Comparison of ENCODE assay signal across 8 cellular contexts in the genomic region with DNA sequence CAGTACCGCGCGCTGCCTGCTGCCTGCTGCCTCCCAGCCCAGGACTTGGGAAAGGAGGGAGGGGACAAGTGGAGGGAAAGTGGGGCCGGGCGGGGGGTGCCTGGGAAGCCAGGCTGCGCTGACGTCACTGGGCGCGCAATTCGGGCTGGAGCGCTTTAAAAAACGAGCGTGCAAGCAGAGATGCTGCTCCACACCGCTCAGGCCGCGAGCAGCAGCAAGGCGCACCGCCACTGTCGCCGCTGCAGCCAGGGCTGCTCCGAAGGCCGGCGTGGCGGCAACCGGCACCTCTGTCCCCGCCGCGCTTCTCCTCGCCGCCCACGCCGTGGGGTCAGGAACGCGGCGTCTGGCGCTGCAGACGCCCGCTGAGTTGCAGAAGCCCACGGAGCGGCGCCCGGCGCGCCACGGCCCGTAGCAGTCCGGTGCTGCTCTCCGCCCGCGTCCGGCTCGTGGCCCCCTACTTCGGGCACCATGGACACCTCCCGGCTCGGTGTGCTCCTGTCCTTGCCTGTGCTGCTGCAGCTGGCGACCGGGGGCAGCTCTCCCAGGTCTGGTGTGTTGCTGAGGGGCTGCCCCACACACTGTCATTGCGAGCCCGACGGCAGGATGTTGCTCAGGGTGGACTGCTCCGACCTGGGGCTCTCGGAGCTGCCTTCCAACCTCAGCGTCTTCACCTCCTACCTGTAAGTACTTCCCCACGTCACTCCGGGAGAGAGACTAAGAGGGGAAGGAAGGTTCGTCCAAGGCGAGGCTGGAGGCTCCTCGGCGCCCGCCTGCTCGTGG. TPM values are rescaled to one million over a fixed set of nuclear protein-coding genes. Genes with fewer than 3 reads are reported as not detected.
A peak's percentile ranks its signal among the peaks of the same experiment; 100 is the strongest.
DNase-seq lines count a peak whose midpoint lies in the region; ATAC-seq, FAIRE-seq and TF ChIP-seq lines count a peak whose summit lies in the region.

A gene with protein sequence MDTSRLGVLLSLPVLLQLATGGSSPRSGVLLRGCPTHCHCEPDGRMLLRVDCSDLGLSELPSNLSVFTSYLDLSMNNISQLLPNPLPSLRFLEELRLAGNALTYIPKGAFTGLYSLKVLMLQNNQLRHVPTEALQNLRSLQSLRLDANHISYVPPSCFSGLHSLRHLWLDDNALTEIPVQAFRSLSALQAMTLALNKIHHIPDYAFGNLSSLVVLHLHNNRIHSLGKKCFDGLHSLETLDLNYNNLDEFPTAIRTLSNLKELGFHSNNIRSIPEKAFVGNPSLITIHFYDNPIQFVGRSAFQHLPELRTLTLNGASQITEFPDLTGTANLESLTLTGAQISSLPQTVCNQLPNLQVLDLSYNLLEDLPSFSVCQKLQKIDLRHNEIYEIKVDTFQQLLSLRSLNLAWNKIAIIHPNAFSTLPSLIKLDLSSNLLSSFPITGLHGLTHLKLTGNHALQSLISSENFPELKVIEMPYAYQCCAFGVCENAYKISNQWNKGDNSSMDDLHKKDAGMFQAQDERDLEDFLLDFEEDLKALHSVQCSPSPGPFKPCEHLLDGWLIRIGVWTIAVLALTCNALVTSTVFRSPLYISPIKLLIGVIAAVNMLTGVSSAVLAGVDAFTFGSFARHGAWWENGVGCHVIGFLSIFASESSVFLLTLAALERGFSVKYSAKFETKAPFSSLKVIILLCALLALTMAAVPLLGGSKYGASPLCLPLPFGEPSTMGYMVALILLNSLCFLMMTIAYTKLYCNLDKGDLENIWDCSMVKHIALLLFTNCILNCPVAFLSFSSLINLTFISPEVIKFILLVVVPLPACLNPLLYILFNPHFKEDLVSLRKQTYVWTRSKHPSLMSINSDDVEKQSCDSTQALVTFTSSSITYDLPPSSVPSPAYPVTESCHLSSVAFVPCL (plus strand): TSS at position 186 of the 780 bp plus-strand sequence. CDS start 283 bp downstream, at position 469.

- peak within 1 kb of the TSS; percentile 89 for H3K9ac ChIP-seq in HepG2 (ENCODE audit: insufficient read depth, low read depth, low read length)
- no peak within 1 kb of the TSS for H3K9ac ChIP-seq in stomach smooth muscle (ENCODE audit: low read length in 2 of 2)

- POLR2A ChIA-PET in CD8-positive, alpha-beta T cell (lab: Charles Lee), result no interaction called here
- POLR2A ChIA-PET in HEK293 (lab: Yijun Ruan, JAX), result interaction anchor here (0.5 to 1.9 kb wide), 4 partner anchors 13 to 219 kb away, joined by 3 to 4 read pairs (median 3); no protein-coding TSS in a partner anchor
- POLR2A ChIA-PET in HepG2 (lab: Yijun Ruan, JAX), result interaction anchor here (0.7 to 2.7 kb wide), 21 partner anchors 9 to 315 kb away, joined by 3 to 19 read pairs (median 6); a partner anchor contains a TSS
- POLR2A ChIA-PET in RWPE1 (lab: Yijun Ruan, JAX; ENCODE audit: low non-redundant PET), result interaction anchor here (0.5 kb wide), 1 partner anchor 50 kb away, joined by 3 read pairs; no protein-coding TSS in a partner anchor

- peaks cover 10% of the 10 kb centered on the region for H4K20me1 ChIP-seq in HepG2 (ENCODE audit: insufficient read depth, low read length)

- peaks cover 61% of the 10 kb centered on the region for H3K27me3 Mint-ChIP-seq in CD8-positive, alpha-beta T cell (ENCODE audit: low read depth)
- H3K27me3 Mint-ChIP-seq in dendritic cell treated with granulocyte-macrophage colony-stimulating factor and Interleukin-4, amounts not matched to agents 40 ng/mL and 50 ng/mL, for 4 days, result peaks cover 46% of the 10 kb centered on the region

- DNase-seq in CD8-positive, alpha-beta T cell, result no peak
- DNase-seq in RWPE2 (ENCODE audit: low spot score), result peak; percentile 41
- DNase-seq in HepG2 (ENCODE audit: low spot score), result peak; percentile 85
- DNase-seq in cerebellar nuclear complex (lab: John Stamatoyannopoulos, UW), result no peak
- no peak for DNase-seq in RWPE1 (ENCODE audit: low spot score)

- intact Hi-C loops in CD8-positive, alpha-beta T cell (cut with DNase I, micrococcal nuclease), result no loop called here
- intact Hi-C loops in dendritic cell treated with granulocyte-macrophage colony-stimulating factor and Interleukin-4, amounts not matched to agents 40 ng/mL and 50 ng/mL, for 4 days (cut with micrococcal nuclease), result no loop called here
- intact Hi-C loops in HepG2 (cut with micrococcal nuclease; ENCODE audit: unreplicated experiment), result loop anchor here (1.0 to 10.0 kb wide), 6 partner anchors 37 to 307 kb away; a partner anchor contains a TSS

- no peaks in the 10 kb centered on the region for H3K9me3 ChIP-seq in CD8-positive, alpha-beta T cell (ENCODE audit: low read length)
- H3K9me3 ChIP-seq in HEK293 (ENCODE audit: control insufficient read depth, insufficient read depth, low read depth, low read length), result no peaks in the 10 kb centered on the region
- peaks cover 4% of the 10 kb centered on the region for H3K9me3 ChIP-seq in RWPE2 (ENCODE audit: severe bottlenecking)
- peaks cover 28% of the 10 kb centered on the region for H3K9me3 ChIP-seq in HepG2 (ENCODE audit: low read length)
- H3K9me3 ChIP-seq in stomach smooth muscle (ENCODE audit: control insufficient read depth in 2 of 2, low read length in 2 of 2), result peaks cover 0 to 5% of the 10 kb centered on the region in 2 donors

- no peak within 1 kb of the TSS for H3K27ac Mint-ChIP-seq in CD8-positive, alpha-beta T cell
- H3K27ac Mint-ChIP-seq in dendritic cell treated with granulocyte-macrophage colony-stimulating factor and Interleukin-4, amounts not matched to agents 40 ng/mL and 50 ng/mL, for 4 days, result no peak within 1 kb of the TSS

- BruUV-seq in HepG2 (replicated peaks; lab: Mats Ljungman, UMichigan), result no TSS peak

- no peak for TF ChIP-seq EP300 in HepG2 (IDR thresholded peaks at IDR 0.05; ENCODE audit: low read depth in 2 of 2, low read length in 2 of 2)
- no peak for TF ChIP-seq EP300 in HepG2 (CRISPR knock-in tag; IDR thresholded peaks at IDR 0.05; ENCODE audit: borderline replicate concordance)

- peak within 1 kb of the TSS; percentile 49 for H3K4me3 ChIP-seq in CD8-positive, alpha-beta T cell (ENCODE audit: low read depth, low read length)
- peak within 1 kb of the TSS; percentile 75 for H3K4me3 ChIP-seq in HEK293 (ENCODE audit: low read depth, low read length)
- H3K4me3 ChIP-seq in RWPE2 (ENCODE audit: severe bottlenecking), result no peak within 1 kb of the TSS
- peak within 1 kb of the TSS; percentile 90 to 97 (median 91) for H3K4me3 ChIP-seq in HepG2 (replicated peaks in 1 of 3; ENCODE audit: insufficient read depth in 1 of 3, low read depth in 2 of 3, low read length in 3 of 3)
- peak within 1 kb of the TSS; percentile 44 to 57 for H3K4me3 ChIP-seq in stomach smooth muscle (ENCODE audit: low read length in 2 of 2)

- H3K4me1 Mint-ChIP-seq in CD8-positive, alpha-beta T cell (ENCODE audit: low read depth), result peaks cover 19% of the 10 kb centered on the region
- H3K4me1 Mint-ChIP-seq in dendritic cell treated with granulocyte-macrophage colony-stimulating factor and Interleukin-4, amounts not matched to agents 40 ng/mL and 50 ng/mL, for 4 days (ENCODE audit: low read depth), result peaks cover 17% of the 10 kb centered on the region

- peak within 1 kb of the TSS; percentile 81 for H3K4me3 Mint-ChIP-seq in CD8-positive, alpha-beta T cell
- peak within 1 kb of the TSS; percentile 39 for H3K4me3 Mint-ChIP-seq in dendritic cell treated with granulocyte-macrophage colony-stimulating factor and Interleukin-4, amounts not matched to agents 40 ng/mL and 50 ng/mL, for 4 days

- peak within 1 kb of the TSS; percentile 91 for H3K4me2 ChIP-seq in HepG2 (ENCODE audit: low read depth, low read length)

- peak; percentile 21 for TF ChIP-seq RAD21 in HepG2 (CRISPR knock-in tag; IDR thresholded peaks at IDR 0.05)

- ATAC-seq in CD8-positive, alpha-beta T cell, result no peak
- peak; percentile 71 for ATAC-seq in RWPE2 (ENCODE audit: low read depth)
- ATAC-seq in HepG2, result peak; percentile 72

- no peak for FAIRE-seq in HepG2 (lab: Jason Lieb, UNC)

- WGBS in HepG2 (ENCODE audit: low lambda C conversion rate), result 3% methylated on average over 10 of the region's 71 CpGs

- peak; percentile 91 to 92 for TF ChIP-seq POLR2A in HepG2 (IDR thresholded peaks at IDR 0.05; ENCODE audit: insufficient read depth in 1 of 2, low read depth in 2 of 2, low read length in 2 of 2)

- H3K4me1 ChIP-seq in CD8-positive, alpha-beta T cell (ENCODE audit: insufficient read depth, low read length), result peaks cover 12% of the 10 kb centered on the region
- H3K4me1 ChIP-seq in HEK293 (ENCODE audit: control insufficient read depth, insufficient read depth, low read length) (peaks cover 9% of the 10 kb centered on the region; the same call in 1 of the 2 replicates), RWPE2 (ENCODE audit: insufficient read depth, poor library complexity, severe bottlenecking) (no peaks in the 10 kb centered on the region), HepG2 (ENCODE audit: insufficient read depth, low read length) (peaks cover 48% of the 10 kb centered on the region), stomach smooth muscle (ENCODE audit: control insufficient read depth, insufficient read depth, low read length) (peaks cover 7% of the 10 kb centered on the region)

- peaks cover 53% of the 10 kb centered on the region for H3K79me2 ChIP-seq in HepG2 (ENCODE audit: insufficient read depth, low read length)

- peaks cover 17% of the 10 kb centered on the region for H3K9me3 Mint-ChIP-seq in CD8-positive, alpha-beta T cell
- H3K9me3 Mint-ChIP-seq in dendritic cell treated with granulocyte-macrophage colony-stimulating factor and Interleukin-4, amounts not matched to agents 40 ng/mL and 50 ng/mL, for 4 days, result peaks cover 30% of the 10 kb centered on the region

- peaks cover 12% of the 10 kb centered on the region for H3K27me3 ChIP-seq in CD8-positive, alpha-beta T cell (ENCODE audit: insufficient read depth, low read length)
- H3K27me3 ChIP-seq in RWPE2 (ENCODE audit: insufficient read depth, poor library complexity, severe bottlenecking) (peaks cover 77% of the 10 kb centered on the region), HepG2 (ENCODE audit: control insufficient read depth in 1 of 2, insufficient read depth in 2 of 2, low read length in 2 of 2) (no peaks in the 10 kb centered on the region; a peak in 2 of 5 replicates), stomach smooth muscle (ENCODE audit: control insufficient read depth in 1 of 2, insufficient read depth in 2 of 2, low read length in 2 of 2) (peaks cover 19 to 24% of the 10 kb centered on the region in 2 donors)

- no peak for TF ChIP-seq CTCF in CD8-positive, alpha-beta T cell (IDR thresholded peaks at IDR 0.05)
- TF ChIP-seq CTCF in HEK293 (tag by site-specific recombination; IDR thresholded peaks at IDR 0.05) (peak; percentile 13; the same call in 1 of the 2 replicates), RWPE2 (IDR thresholded peaks at IDR 0.05; ENCODE audit: poor library complexity, severe bottlenecking) (no peak), HepG2 (CRISPR knock-in tag; IDR thresholded peaks at IDR 0.05) (no peak), RWPE1 (conservative IDR thresholded peaks at IDR 0.05; ENCODE audit: low read depth) (no peak)

- H2AFZ ChIP-seq in HepG2 (ENCODE audit: low read length), result no peak within 1 kb of the TSS

- H3K36me3 ChIP-seq in CD8-positive, alpha-beta T cell (ENCODE audit: insufficient read depth, low read length), result no peaks in the 10 kb centered on the region
- no peaks in the 10 kb centered on the region for H3K36me3 ChIP-seq in HEK293 (ENCODE audit: control insufficient read depth in 2 of 2, insufficient read depth in 1 of 2, low read length in 2 of 2)
- H3K36me3 ChIP-seq in RWPE2 (ENCODE audit: low read depth), result no peaks in the 10 kb centered on the region
- H3K36me3 ChIP-seq in HepG2 (replicated peaks in 1 of 2; ENCODE audit: control insufficient read depth in 1 of 2, insufficient read depth in 2 of 2, low read length in 2 of 2), result no peaks in the 10 kb centered on the region
- no peaks in the 10 kb centered on the region for H3K36me3 ChIP-seq in stomach smooth muscle (ENCODE audit: control insufficient read depth in 2 of 2, insufficient read depth in 2 of 2, low read length in 2 of 2)

- no peak within 1 kb of the TSS for H3K27ac ChIP-seq in CD8-positive, alpha-beta T cell (ENCODE audit: low read depth, low read length)
- peak within 1 kb of the TSS; percentile 88 for H3K27ac ChIP-seq in HEK293 (ENCODE audit: extremely low read depth, low read depth, low read length)
- no peak within 1 kb of the TSS for H3K27ac ChIP-seq in RWPE2 (ENCODE audit: poor library complexity, severe bottlenecking)
- H3K27ac ChIP-seq in HepG2 (ENCODE audit: extremely low read length, insufficient read depth, low read length), result peak within 1 kb of the TSS; percentile 82
- H3K27ac ChIP-seq in stomach smooth muscle (ENCODE audit: low read length), result no peak within 1 kb of the TSS
- H3K27ac ChIP-seq in RWPE1, result no peak within 1 kb of the TSS

- CTCF ChIA-PET in CD8-positive, alpha-beta T cell (lab: Charles Lee), result no interaction called here
- CTCF ChIA-PET in HEK293 (lab: Yijun Ruan, JAX) (interaction anchor here (0.6 to 1.1 kb wide), 4 partner anchors 13 to 223 kb away, joined by 3 to 8 read pairs (median 3); a partner anchor contains a TSS), HepG2 (lab: Yijun Ruan, JAX; ENCODE audit: low intra/inter-chr PET ratio, low total read pairs) (no interaction called here), RWPE1 (lab: Yijun Ruan, JAX) (interaction anchor here (0.6 kb wide), 1 partner anchor 24 kb away, joined by 3 read pairs; no protein-coding TSS in a partner anchor)

- H3K36me3 Mint-ChIP-seq in CD8-positive, alpha-beta T cell, result no peaks in the 10 kb centered on the region
- no peaks in the 10 kb centered on the region for H3K36me3 Mint-ChIP-seq in dendritic cell treated with granulocyte-macrophage colony-stimulating factor and Interleukin-4, amounts not matched to agents 40 ng/mL and 50 ng/mL, for 4 days (ENCODE audit: low read depth)

- in situ Hi-C loops in HepG2 (cut with HindIII; ENCODE audit: extremely low pct_ligation_motif_present, low pct_unique_long_range_greater_than_20kb), result loop anchor here (5.0 kb wide), 1 partner anchor 278 kb away; no protein-coding TSS in a partner anchor

RNA-seq across cellular contexts. Expression of the gene that starts here (rescaled TPM):
- total RNA-seq in CD8-positive, alpha-beta T cell, result not detected
- 20.6 and 37.0 TPM in 2 replicates for total RNA-seq in HepG2 (2016; rRNA removed; fragmentation: Illumina TruSeq; extraction: Trizol)
- 2.2 and 2.3 TPM in 2 replicates for total RNA-seq in HepG2 (2016; cell fraction: cytosol; rRNA removed; fragmentation: Illumina TruSeq; extraction: Trizol; ENCODE audit: low read depth)
- total RNA-seq in HepG2 (2016; cell fraction: insoluble cytoplasmic fraction; rRNA removed; fragmentation: Illumina TruSeq; extraction: Trizol), result 17.4 and 40.7 TPM in 2 replicates
- total RNA-seq in HepG2 (2016; cell fraction: membrane; rRNA removed; fragmentation: Illumina TruSeq; extraction: Trizol), result 8.7 and 9.5 TPM in 2 replicates
- 67.0 and 93.5 TPM in 2 replicates for total RNA-seq in HepG2 (2016; cell fraction: nucleus; rRNA removed; fragmentation: Illumina TruSeq; extraction: Trizol)
- polyA plus RNA-seq in HepG2 (2011; rRNA removed), result 69.5 and 121 TPM in 2 replicates
- 39.4 and 44.0 TPM in 2 replicates for polyA plus RNA-seq in HepG2 (2011; cell fraction: cytosol; rRNA removed)
- polyA plus RNA-seq in HepG2 (2011; cell fraction: nucleus; rRNA removed), result 186 and 299 TPM in 2 replicates
- 37.0 and 44.1 TPM in 2 replicates for polyA plus RNA-seq in HepG2 (2012)
- 1.5 and 1.6 TPM in 2 replicates for polyA plus RNA-seq in HepG2 (2016; cell fraction: cytosol; fragmentation: Illumina TruSeq; extraction: Trizol; ENCODE audit: low read depth)
- 20.0 and 21.6 TPM in 2 replicates for polyA plus RNA-seq in HepG2 (2016; cell fraction: insoluble cytoplasmic fraction; fragmentation: Illumina TruSeq; extraction: Trizol; ENCODE audit: low read depth)
- polyA plus RNA-seq in HepG2 (2016; cell fraction: membrane; fragmentation: Illumina TruSeq; extraction: Trizol; ENCODE audit: low read depth), result 4.0 TPM in 2 replicates
- 183 and 193 TPM in 2 replicates for polyA plus RNA-seq in HepG2 (2016; cell fraction: nucleus; fragmentation: Illumina TruSeq; extraction: Trizol; ENCODE audit: insufficient read depth, low read depth)
- polyA minus RNA-seq in HepG2 (2011; rRNA and poly(A)+ RNA removed; ENCODE audit: low replicate concordance), result 0.07 and 94.1 TPM in 2 replicates
- 30.0 and 45.1 TPM in 2 replicates for polyA minus RNA-seq in HepG2 (2011; cell fraction: cytosol; rRNA and poly(A)+ RNA removed)
- 81.4 and 117 TPM in 2 replicates for polyA minus RNA-seq in HepG2 (2011; cell fraction: nucleus; rRNA and poly(A)+ RNA removed)

Comparison
In these comparisons a context has a peak if more than half of its experiments do, and no peak if none do; other contexts are left out.
1. DNase-seq: peak in RWPE2 (single experiment) and HepG2 (single experiment); none in CD8-positive, alpha-beta T cell (0 of 7), cerebellar nuclear complex (0 of 2) and RWPE1 (single experiment).
2. H3K27ac ChIP-seq: peak in HEK293 (single experiment) and HepG2 (single experiment); none in CD8-positive, alpha-beta T cell (single experiment), RWPE2 (single experiment), stomach smooth muscle (single experiment) and RWPE1 (single experiment).
3. CTCF ChIA-PET loops: an anchor here in HEK293 (0.6 to 1.1 kb wide) and RWPE1 (0.6 kb wide); none called in CD8-positive, alpha-beta T cell and HepG2.